In the genomic region with DNA sequence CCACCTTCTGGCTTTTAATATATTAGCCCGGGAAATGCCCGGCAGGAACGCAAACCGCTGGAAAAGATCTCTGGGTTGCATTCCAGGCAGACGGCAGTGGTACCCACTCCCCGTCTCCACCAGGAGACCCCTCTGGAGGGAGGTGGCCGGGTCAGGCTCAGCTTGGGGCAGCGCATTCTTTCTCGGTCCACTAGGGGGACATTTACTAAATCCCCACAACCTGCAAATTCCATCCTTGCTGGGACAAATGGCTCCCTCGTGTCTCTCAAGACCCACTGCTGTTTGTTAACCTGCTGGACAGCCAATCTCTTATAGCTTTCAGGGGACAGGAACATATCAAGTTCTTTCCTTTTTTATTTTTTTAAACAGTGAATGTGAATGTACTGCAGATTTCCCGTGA, we compare ENCODE assay signal across 10 cellular contexts. TPM values are rescaled to one million over a fixed set of nuclear protein-coding genes. Genes with fewer than 3 reads are reported as not detected.
A peak's percentile ranks its signal among the peaks of the same experiment; 100 is the strongest.
DNase-seq lines count a peak whose midpoint lies in the region; ATAC-seq and TF ChIP-seq lines count a peak whose summit lies in the region.
"Had no signal": no experiment of that assay in that cellular context is flagged by ENCODE, and none has a peak within 500 bp of the region (broad histone marks: within the 10 kb centered on the region; RNA-seq: fewer than 3 reads in every experiment).

No MANE protein-coding gene starts in this region.

- no peaks in the 10 kb centered on the region for H3K36me3 ChIP-seq in CD8-positive, alpha-beta T cell (ENCODE audit: insufficient read depth, low read length)
- no peaks in the 10 kb centered on the region for H3K36me3 ChIP-seq in lower lobe of right lung
- H3K36me3 ChIP-seq: SJSA1 had no signal

- no peaks in the 10 kb centered on the region for H3K9me3 ChIP-seq in CD8-positive, alpha-beta T cell (ENCODE audit: low read length)
- no peaks in the 10 kb centered on the region for H3K9me3 ChIP-seq in lower lobe of right lung
- H3K9me3 ChIP-seq: SJSA1 had no signal

- POLR2A ChIA-PET in CD8-positive, alpha-beta T cell (lab: Charles Lee) = interaction anchor here (6.7 kb wide), 1 partner anchor 23 kb away, joined by 67 read pairs; no protein-coding TSS in a partner anchor

- no peak overlapping the region for H3K4me3 ChIP-seq in CD8-positive, alpha-beta T cell (ENCODE audit: low read depth, low read length)
- H3K4me3 ChIP-seq in HFF-Myc (replicated peaks; ENCODE audit: low read depth, low read length) = no peak overlapping the region
- H3K4me3 ChIP-seq in astrocyte of the spinal cord (ENCODE audit: low read depth, low read length) = no peak overlapping the region
- H3K4me3 ChIP-seq in lower lobe of right lung = no peak overlapping the region
- H3K4me3 ChIP-seq: SJSA1 had no signal

- CTCF ChIA-PET in CD8-positive, alpha-beta T cell (lab: Charles Lee) = interaction anchor here (0.6 to 6.7 kb wide), 22 partner anchors 10 to 134 kb away, joined by 3 to 51 read pairs (median 4); no protein-coding TSS in a partner anchor

- no peak for ATAC-seq in CD8-positive, alpha-beta T cell
- ATAC-seq in lower lobe of right lung = no peak
- no peak for ATAC-seq in GM21526 (IDR thresholded peaks at IDR 0.05; ENCODE audit: low FRiP score, unreplicated experiment)

- H3K27me3 Mint-ChIP-seq in CD8-positive, alpha-beta T cell (ENCODE audit: low read depth) = no peaks in the 10 kb centered on the region

- in situ Hi-C loops in astrocyte of the spinal cord (cut with HindIII; ENCODE audit: low sequenced_read_pairs) = no loop called here

- TF ChIP-seq CTCF in CD8-positive, alpha-beta T cell (IDR thresholded peaks at IDR 0.05) = peak; percentile 60
- peak; percentile 45 for TF ChIP-seq CTCF in HFF-Myc (IDR thresholded peaks at IDR 0.05; ENCODE audit: low read depth, low read length, missing control alignments)
- TF ChIP-seq CTCF in astrocyte of the spinal cord (IDR thresholded peaks at IDR 0.05; ENCODE audit: low read depth, low read length) = peak; percentile 54
- peak; percentile 41 for TF ChIP-seq CTCF in lower lobe of right lung (IDR thresholded peaks at IDR 0.05)

- H3K27ac ChIP-seq in CD8-positive, alpha-beta T cell (ENCODE audit: low read depth, low read length) = no peak overlapping the region
- H3K27ac ChIP-seq in lower lobe of right lung = no peak overlapping the region
- H3K27ac ChIP-seq: SJSA1 had no signal

- H3K36me3 Mint-ChIP-seq in CD8-positive, alpha-beta T cell = no peaks in the 10 kb centered on the region

- peaks cover 55% of the 10 kb centered on the region for H3K4me1 ChIP-seq in CD8-positive, alpha-beta T cell (ENCODE audit: insufficient read depth, low read length)
- H3K4me1 ChIP-seq in lower lobe of right lung = no peaks in the 10 kb centered on the region
- H3K4me1 ChIP-seq: SJSA1 had no signal

- intact Hi-C loops in CD8-positive, alpha-beta T cell (cut with DNase I, micrococcal nuclease) = loop anchor here in 1 of 2 experiments (2.0 kb wide), 1 partner anchor 21 kb away; no protein-coding TSS in a partner anchor
- intact Hi-C loops in lower lobe of right lung (cut with DNase I) (no loop called here), posterior vena cava (cut with DNase I) (no loop called here)

- peaks cover 52% of the 10 kb centered on the region for H3K4me1 Mint-ChIP-seq in CD8-positive, alpha-beta T cell (ENCODE audit: low read depth)

- H3K9me3 Mint-ChIP-seq in CD8-positive, alpha-beta T cell = no peaks in the 10 kb centered on the region

- H3K27ac Mint-ChIP-seq in CD8-positive, alpha-beta T cell = peak overlapping the region; percentile 71

- no peak for DNase-seq in CD8-positive, alpha-beta T cell
- DNase-seq in HFF-Myc (ENCODE audit: extremely low read depth, low read depth) (no peak), astrocyte of the spinal cord (ENCODE audit: low read depth, low spot score) (peak; percentile 5), lower lobe of right lung (no peak), posterior vena cava (ENCODE audit: low spot score) (no peak), GOT3 (lab: John Stamatoyannopoulos, UW) (no peak), anterior cingulate cortex (lab: John Stamatoyannopoulos, UW) (no peak)
- DNase-seq: stimulated activated CD4-positive, alpha-beta T cell treated with anti-CD3 and anti-CD28 coated beads, Interleukin-12 subunit alpha, Interleukin-12 subunit beta, amount 100 ng/mL, for 4 hours had no signal

- no peak overlapping the region for H3K4me3 Mint-ChIP-seq in CD8-positive, alpha-beta T cell

- no peaks in the 10 kb centered on the region for H3K27me3 ChIP-seq in CD8-positive, alpha-beta T cell (ENCODE audit: insufficient read depth, low read length)
- no peaks in the 10 kb centered on the region for H3K27me3 ChIP-seq in lower lobe of right lung (ENCODE audit: low read depth)
- H3K27me3 ChIP-seq: SJSA1 had no signal

RNA-seq across cellular contexts. Expression of gene CARD11, which starts 45.8 kb away (rescaled TPM):
- total RNA-seq in CD8-positive, alpha-beta T cell = 100 to 1,000 TPM; 114 to 117 TPM
- total RNA-seq in lower lobe of right lung (5.7 TPM), posterior vena cava (1 to 10 TPM in 1 of 2 donors, under 1 TPM in 1; 0.86 to 1.9 TPM)

Comparison
In these comparisons a context has a peak if more than half of its experiments do, and no peak if none do; other contexts are left out.
1. RNA of gene CARD11, which starts 45.8 kb away (total RNA-seq): 114 to 117 TPM in CD8-positive, alpha-beta T cell; 5.7 TPM in lower lobe of right lung (single experiment) and 0.86 to 1.9 TPM in posterior vena cava; every median in the first group is over 10 times any median in the second.
2. Peak in every context shown above with its lines, with median percentiles within 50 percentile points of each other: CTCF ChIP-seq.